ENCODE assay signal across 10 cellular contexts in the genomic region with DNA sequence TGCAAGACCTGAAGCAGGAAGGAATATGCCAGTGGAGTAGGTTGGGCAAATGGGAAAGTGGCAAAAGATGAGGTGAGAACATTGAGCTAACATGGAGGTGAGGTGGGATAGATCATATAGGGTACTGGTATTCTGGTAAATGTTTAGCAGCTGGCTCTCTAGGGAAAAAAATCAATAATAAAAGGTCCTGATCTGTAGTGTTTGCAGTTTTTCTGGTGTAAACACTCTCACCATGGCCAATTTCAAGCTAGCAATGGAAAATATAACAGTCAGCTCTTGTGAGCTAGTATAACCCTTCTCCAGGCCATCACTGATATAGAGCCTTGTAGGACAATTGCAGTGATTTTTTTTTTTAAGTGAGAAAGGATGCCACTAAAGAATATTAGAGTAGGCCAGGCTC.
"Had no signal": no experiment of that assay in that cellular context is flagged by ENCODE, and none has a peak within 500 bp of the region (broad histone marks: within the 10 kb centered on the region; RNA-seq: fewer than 3 reads in every experiment).

No MANE protein-coding gene starts in this region.

- H3K4me3 Mint-ChIP-seq: HFFc6 had no signal

- DNase-seq: GM23248, GOT3, H7, HFFc6, IMR-90, KG1 had no signal

- H3K27ac ChIP-seq: GM23248, HL-60 had no signal

- H3K9me3 Mint-ChIP-seq: HFFc6 had no signal

- H3K27ac Mint-ChIP-seq: HFFc6 had no signal

- H3K4me3 ChIP-seq: GM23248, HAP-1, K562 had no signal

- H3K9me3 ChIP-seq: HAP-1 had no signal

- ATAC-seq: HCT116, K562 had no signal
